8 cellular contexts compared by ENCODE assay signal in genomic region chr1:211675230-211676105, GRCh38. TPM values are rescaled to one million over a fixed set of nuclear protein-coding genes. Genes with fewer than 3 reads are reported as not detected.
DNase-seq lines count a peak whose midpoint lies in the region; ATAC-seq, FAIRE-seq and TF ChIP-seq lines count a peak whose summit lies in the region.

TSS of gene NEK2 (minus strand) at chr1:211675621. CDS start at chr1:211675479, 142 bp downstream.

- no peaks in the 10 kb centered on the region for H3K9me3 ChIP-seq in kidney (ENCODE audit: control insufficient read depth in 1 of 2, low read length in 2 of 2)

- DNase-seq in AML-193 (lab: John Stamatoyannopoulos, UW) (peak; percentile 93 to 96), NCI-H345 treated with DMSO at 0.1 percent for 48 hours (lab: John Stamatoyannopoulos, UW; ENCODE audit: unreplicated experiment) (peak; percentile 93), cerebellar cortex (ENCODE audit: low spot score) (peak; percentile 96), kidney (peak; percentile 96)
- DNase-seq in activated CD4-positive, CD25-positive, alpha-beta regulatory T cell treated with anti-CD3 and anti-CD28 coated beads, Interleukin-2, amount 50 U/mL, for 16 hours (ENCODE audit: low read depth, low spot score) = peak; percentile 68
- DNase-seq in stimulated activated CD4-positive, alpha-beta T cell treated with anti-CD3 and anti-CD28 coated beads, Interleukin-15, amount 100 ng/mL, for 24 hours = peak; percentile 90

- peak within 1 kb of the TSS; percentile 70 to 78 for H3K4me3 ChIP-seq in kidney (ENCODE audit: low read length in 2 of 2)

- intact Hi-C loops in kidney (cut with DNase I) = no loop called here

- peak within 1 kb of the TSS in 1 of 2 donors; percentile 58 for H3K9ac ChIP-seq in kidney (ENCODE audit: low read length in 2 of 2)

- ATAC-seq in GM19035 (IDR thresholded peaks at IDR 0.05; ENCODE audit: unreplicated experiment) = peak; percentile 94
- ATAC-seq in HG03342 (IDR thresholded peaks at IDR 0.05; ENCODE audit: unreplicated experiment) = peak; percentile 93

- peaks cover 0 to 4% of the 10 kb centered on the region in 2 donors for H3K4me1 ChIP-seq in kidney (ENCODE audit: control insufficient read depth in 1 of 2, insufficient read depth in 1 of 2, low read depth in 1 of 2, low read length in 2 of 2)

- H3K27ac ChIP-seq in kidney (ENCODE audit: low read depth in 2 of 2, low read length in 2 of 2) = no peak within 1 kb of the TSS

- TF ChIP-seq CTCF in kidney (IDR thresholded peaks at IDR 0.05; ENCODE audit: borderline replicate concordance, extremely low read depth, insufficient read depth) = no peak

- no peaks in the 10 kb centered on the region for H3K36me3 ChIP-seq in kidney (ENCODE audit: control insufficient read depth in 1 of 2, insufficient read depth in 2 of 2, low read length in 2 of 2)

- no peak for FAIRE-seq in kidney (lab: Jason Lieb, UNC)

RNA-seq across cellular contexts. Expression of gene NEK2, which starts in this region (rescaled TPM):
- 0.35 TPM for total RNA-seq in kidney
- not detected for polyA plus RNA-seq in kidney (ENCODE audit: insufficient read depth, low read depth, low replicate concordance)

Comparison
In these comparisons a context has a peak if more than half of its experiments do, and no peak if none do; other contexts are left out.
1. Peak in DNase-seq and H3K4me3 ChIP-seq in kidney; RNA of the gene not detected or under 1 TPM.